In genomic region chr9:112020680-112021596, GRCh38 we compare ENCODE assay signal across 9 cellular contexts.
DNase-seq lines count a peak whose midpoint lies in the region; ATAC-seq lines count a peak whose summit lies in the region.
"Had no signal": no experiment of that assay in that cellular context is flagged by ENCODE, and none has a peak within 500 bp of the region (broad histone marks: within the 10 kb centered on the region; RNA-seq: fewer than 3 reads in every experiment).

No MANE protein-coding gene starts in this region.

- intact Hi-C loops in posterior cingulate gyrus (cut with DNase I), result no loop called here

- in situ Hi-C loops in ACHN (cut with HindIII; ENCODE audit: low pct_ligation_motif_present, low pct_unique_long_range_greater_than_20kb, low sequenced_read_pairs), result no loop called here

- ATAC-seq in GM19438 (IDR thresholded peaks at IDR 0.05; ENCODE audit: low read depth, unreplicated experiment) (peak; percentile 84), HG03575 (IDR thresholded peaks at IDR 0.05; ENCODE audit: extremely low read depth, insufficient number of reproducible peaks, low FRiP score, unreplicated experiment) (peak; percentile 48), esophagus mucosa (peak; percentile 84), HG02642 (IDR thresholded peaks at IDR 0.05; ENCODE audit: poor library complexity, unreplicated experiment) (no peak)

- DNase-seq in ACHN, result peak; percentile 96
- no peak for DNase-seq in NCI-H69 (lab: John Stamatoyannopoulos, UW)
- DNase-seq in posterior cingulate gyrus, result no peak
- DNase-seq in activated effector memory CD4-positive, alpha-beta T cell treated with Interleukin-2 at 50 U/mL for 16 hours, result no peak
- DNase-seq: effector CD4-positive, alpha-beta T cell had no signal
